In genomic region chr7:88357794-88358533, GRCh38 we compare ENCODE assay signal across 8 cellular contexts. TPM values are rescaled to one million over a fixed set of nuclear protein-coding genes. Genes with fewer than 3 reads are reported as not detected.
DNase-seq lines count a peak whose midpoint lies in the region; ATAC-seq and TF ChIP-seq lines count a peak whose summit lies in the region.

No MANE protein-coding gene starts in this region.

- no peaks in the 10 kb centered on the region for H3K9me3 ChIP-seq in colonic mucosa
- H3K9me3 ChIP-seq in psoas muscle: no peaks in the 10 kb centered on the region

- H3K36me3 ChIP-seq in colonic mucosa (no peaks in the 10 kb centered on the region), psoas muscle (ENCODE audit: insufficient read depth in 1 of 2, low read depth in 1 of 2) (no peaks in the 10 kb centered on the region)

- no peaks in the 10 kb centered on the region for H3K27me3 ChIP-seq in colonic mucosa
- H3K27me3 ChIP-seq in psoas muscle (ENCODE audit: insufficient read depth in 3 of 3, low read length in 2 of 3): no peaks in the 10 kb centered on the region

- DNase-seq in ELR (ENCODE audit: low read depth): peak; percentile 3
- DNase-seq in LoVo (ENCODE audit: low spot score): peak; percentile 63
- no peak for DNase-seq in colonic mucosa
- DNase-seq in psoas muscle: no peak
- no peak for DNase-seq in NCI-H2171 (lab: John Stamatoyannopoulos, UW)
- no peak for DNase-seq in islet precursor cell

- no peak overlapping the region for H3K9ac ChIP-seq in colonic mucosa (ENCODE audit: low read depth in 2 of 2, low read length in 2 of 2)

- H3K27ac ChIP-seq in colonic mucosa: no peak overlapping the region
- H3K27ac ChIP-seq in psoas muscle: no peak overlapping the region

- H3K4me3 ChIP-seq in colonic mucosa (no peak overlapping the region), psoas muscle (peak overlapping the region; percentile 20)

- WGBS in psoas muscle, 3 donors: 33 to 43% (median 37%) methylated on average over 4 of the region's 4 CpGs

- ATAC-seq in GM21576 (IDR thresholded peaks at IDR 0.05; ENCODE audit: unreplicated experiment): peak; percentile 58
- ATAC-seq in psoas muscle: peak in 1 of 4 donors; percentile 49
- no peak for ATAC-seq in HG03045 (IDR thresholded peaks at IDR 0.05; ENCODE audit: unreplicated experiment)

- peak; percentile 14 for TF ChIP-seq CTCF in colonic mucosa (IDR thresholded peaks at IDR 0.05)
- peak; percentile 24 for TF ChIP-seq CTCF in psoas muscle (IDR thresholded peaks at IDR 0.05)

- intact Hi-C loops in colonic mucosa (cut with DNase I) (loop anchor here (2.0 kb wide), 1 partner anchor 115 kb away; no protein-coding TSS in a partner anchor), psoas muscle (cut with DNase I) (no loop called here)

- peaks cover 4% of the 10 kb centered on the region for H3K4me1 ChIP-seq in colonic mucosa
- H3K4me1 ChIP-seq in psoas muscle: no peaks in the 10 kb centered on the region

RNA-seq across cellular contexts. Expression of gene STEAP4, which starts 51.3 kb away (rescaled TPM):
- total RNA-seq in colonic mucosa (1 to 10 TPM; 3.1 to 3.5 TPM), psoas muscle (10 to 100 TPM; 20.3 to 31.7 (median 31.2) TPM)
- 1 to 10 TPM; 5.2 to 8.5 (median 7.2) TPM for polyA plus RNA-seq in psoas muscle

Comparison
In these comparisons a context has a peak if more than half of its experiments do, and no peak if none do; other contexts are left out.
1. DNase-seq: peak in ELR (single experiment) and LoVo (single experiment); none in colonic mucosa (single experiment), psoas muscle (0 of 2), NCI-H2171 (single experiment) and islet precursor cell (single experiment).
2. RNA of gene STEAP4, which starts 51.3 kb away (total RNA-seq): 20.3 to 31.7 TPM in psoas muscle; 3.1 to 3.5 TPM in colonic mucosa; every median in the first group is over 4 times any median in the second.